In genomic region chr2:99559075-99559662, GRCh38 we compare ENCODE assay signal across 8 cellular contexts.
A peak's percentile ranks its signal among the peaks of the same experiment; 100 is the strongest.
DNase-seq lines count a peak whose midpoint lies in the region; ATAC-seq and TF ChIP-seq lines count a peak whose summit lies in the region.

No MANE protein-coding gene starts in this region.

- peak; percentile 97 for TF ChIP-seq CTCF in epithelial cell of proximal tubule (conservative IDR thresholded peaks at IDR 0.05; ENCODE audit: low read depth, low read length)

- H3K4me3 ChIP-seq in epithelial cell of proximal tubule (ENCODE audit: low read depth, low read length), result no peak overlapping the region

- H3K27ac Mint-ChIP-seq in naive B cell, result peak overlapping the region in 5 of 6 donors; percentile 15 to 89 (median 76)

- no peak overlapping the region for H3K4me3 Mint-ChIP-seq in naive B cell

- H3K36me3 Mint-ChIP-seq in naive B cell, result peaks cover 12 to 17% of the 10 kb centered on the region in 2 donors

- H3K27me3 Mint-ChIP-seq in naive B cell, result no peaks in the 10 kb centered on the region

- ATAC-seq in GM19351 (IDR thresholded peaks at IDR 0.05; ENCODE audit: unreplicated experiment), result peak; percentile 77
- ATAC-seq in naive B cell (ENCODE audit: low read depth in 2 of 2), result peak; percentile 95 to 96

- peaks cover 3 to 12% (median 10%) of the 10 kb centered on the region in 3 donors for H3K4me1 Mint-ChIP-seq in naive B cell

- H3K9me3 Mint-ChIP-seq in naive B cell, result no peaks in the 10 kb centered on the region

- in situ Hi-C loops in KBM-7 (cut with MboI; ENCODE audit: low pct_unique_long_range_greater_than_20kb, low sequenced_read_pairs), result no loop called here

- DNase-seq in AML-193 (lab: John Stamatoyannopoulos, UW) (peak; percentile 74 to 77), KBM-7 (peak; percentile 68), OCI-M2 (lab: John Stamatoyannopoulos, UW; ENCODE audit: unreplicated experiment) (peak; percentile 45), activated T-cell treated with anti-CD3 and anti-CD28 coated beads for 24 hours (ENCODE audit: low read depth) (peak; percentile 80), epithelial cell of proximal tubule (ENCODE audit: low read depth) (peak; percentile 10), naive B cell (peak; percentile 61)
- DNase-seq in stimulated activated CD8-positive, alpha-beta memory T cell treated with anti-CD3 and anti-CD28 coated beads, Interleukin-7, amount 100 ng/mL, for 24 hours (ENCODE audit: low read depth), result peak; percentile 82

Comparison
In these comparisons a context has a peak if more than half of its experiments do, and no peak if none do; other contexts are left out.
1. DNase-seq: peak in every context shown above with its lines; median percentile 82 in stimulated activated CD8-positive, alpha-beta memory T cell treated with anti-CD3 and anti-CD28 coated beads, Interleukin-7, amount 100 ng/mL, for 24 hours; 80 in activated T-cell treated with anti-CD3 and anti-CD28 coated beads for 24 hours; 76 in AML-193; 68 in KBM-7; 61 in naive B cell; 45 in OCI-M2; 10 in epithelial cell of proximal tubule.